In the genomic region with DNA sequence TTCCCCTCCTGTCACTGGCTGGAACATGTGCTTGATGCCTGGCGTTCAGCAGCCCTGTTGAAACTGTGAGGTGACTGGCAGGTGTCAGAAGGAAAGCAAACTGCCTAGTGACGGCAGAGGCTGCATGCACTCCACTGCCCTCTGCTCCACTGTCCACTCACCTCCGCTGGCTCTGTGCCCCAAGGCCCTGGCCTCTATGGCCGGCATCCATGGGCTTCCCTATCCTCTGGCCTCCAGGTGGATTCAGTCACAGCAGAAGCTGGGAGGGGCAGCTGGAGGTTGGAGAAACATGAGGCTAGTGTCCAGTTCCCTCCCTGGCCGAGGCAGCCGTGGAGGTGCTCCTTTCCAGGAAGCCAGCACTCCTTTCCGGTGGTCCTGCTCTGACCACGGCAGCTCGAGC, we compare ENCODE assay signal across 2 cellular contexts.
TF ChIP-seq lines count a peak whose summit lies in the region.

No MANE protein-coding gene starts in this region.

TF ChIP-seq in liver, 16 proteins besides CTCF, POLR2A, EP300 and RAD21:
- no peak for TF ChIP-seq JUND (IDR thresholded peaks at IDR 0.05)
- peak; percentile 38 to 62 for TF ChIP-seq HNF4A (conservative IDR thresholded peaks at IDR 0.05)
- peak; percentile 91 to 94 for TF ChIP-seq RXRA (IDR thresholded peaks at IDR 0.05)
- peak; percentile 56 for TF ChIP-seq YY1 (IDR thresholded peaks at IDR 0.05)
- no peak for TF ChIP-seq NR2F2 (IDR thresholded peaks at IDR 0.05)
- TF ChIP-seq HNF4G (IDR thresholded peaks at IDR 0.05): no peak
- TF ChIP-seq EGR1 (IDR thresholded peaks at IDR 0.05; ENCODE audit: low read depth in 2 of 2): no peak
- TF ChIP-seq, protein P1, sequence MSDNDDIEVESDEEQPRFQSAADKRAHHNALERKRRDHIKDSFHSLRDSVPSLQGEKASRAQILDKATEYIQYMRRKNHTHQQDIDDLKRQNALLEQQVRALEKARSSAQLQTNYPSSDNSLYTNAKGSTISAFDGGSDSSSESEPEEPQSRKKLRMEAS (IDR thresholded peaks at IDR 0.05): no peak
- TF ChIP-seq, protein P2, sequence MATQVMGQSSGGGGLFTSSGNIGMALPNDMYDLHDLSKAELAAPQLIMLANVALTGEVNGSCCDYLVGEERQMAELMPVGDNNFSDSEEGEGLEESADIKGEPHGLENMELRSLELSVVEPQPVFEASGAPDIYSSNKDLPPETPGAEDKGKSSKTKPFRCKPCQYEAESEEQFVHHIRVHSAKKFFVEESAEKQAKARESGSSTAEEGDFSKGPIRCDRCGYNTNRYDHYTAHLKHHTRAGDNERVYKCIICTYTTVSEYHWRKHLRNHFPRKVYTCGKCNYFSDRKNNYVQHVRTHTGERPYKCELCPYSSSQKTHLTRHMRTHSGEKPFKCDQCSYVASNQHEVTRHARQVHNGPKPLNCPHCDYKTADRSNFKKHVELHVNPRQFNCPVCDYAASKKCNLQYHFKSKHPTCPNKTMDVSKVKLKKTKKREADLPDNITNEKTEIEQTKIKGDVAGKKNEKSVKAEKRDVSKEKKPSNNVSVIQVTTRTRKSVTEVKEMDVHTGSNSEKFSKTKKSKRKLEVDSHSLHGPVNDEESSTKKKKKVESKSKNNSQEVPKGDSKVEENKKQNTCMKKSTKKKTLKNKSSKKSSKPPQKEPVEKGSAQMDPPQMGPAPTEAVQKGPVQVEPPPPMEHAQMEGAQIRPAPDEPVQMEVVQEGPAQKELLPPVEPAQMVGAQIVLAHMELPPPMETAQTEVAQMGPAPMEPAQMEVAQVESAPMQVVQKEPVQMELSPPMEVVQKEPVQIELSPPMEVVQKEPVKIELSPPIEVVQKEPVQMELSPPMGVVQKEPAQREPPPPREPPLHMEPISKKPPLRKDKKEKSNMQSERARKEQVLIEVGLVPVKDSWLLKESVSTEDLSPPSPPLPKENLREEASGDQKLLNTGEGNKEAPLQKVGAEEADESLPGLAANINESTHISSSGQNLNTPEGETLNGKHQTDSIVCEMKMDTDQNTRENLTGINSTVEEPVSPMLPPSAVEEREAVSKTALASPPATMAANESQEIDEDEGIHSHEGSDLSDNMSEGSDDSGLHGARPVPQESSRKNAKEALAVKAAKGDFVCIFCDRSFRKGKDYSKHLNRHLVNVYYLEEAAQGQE (IDR thresholded peaks at IDR 0.05): no peak
- TF ChIP-seq FOXA2 (IDR thresholded peaks at IDR 0.05): no peak
- peak; percentile 80 for TF ChIP-seq SP1 (IDR thresholded peaks at IDR 0.05)
- TF ChIP-seq GABPA (IDR thresholded peaks at IDR 0.05 in 1 of 2, conservative IDR thresholded peaks at IDR 0.05 in 1 of 2): no peak
- TF ChIP-seq ZBTB33 (IDR thresholded peaks at IDR 0.05): no peak
- no peak for TF ChIP-seq ATF3 (IDR thresholded peaks at IDR 0.05)
- no peak for TF ChIP-seq FOXA1 (IDR thresholded peaks at IDR 0.05)
- TF ChIP-seq TAF1 (conservative IDR thresholded peaks at IDR 0.05): no peak

TF ChIP-seq in HepG2, 621 proteins besides CTCF, POLR2A, EP300 and RAD21:
- TF ChIP-seq HDAC1 (CRISPR knock-in tag; IDR thresholded peaks at IDR 0.05): no peak
- no peak for TF ChIP-seq RAD51 (IDR thresholded peaks at IDR 0.05; ENCODE audit: borderline replicate concordance)
- TF ChIP-seq, protein P3, sequence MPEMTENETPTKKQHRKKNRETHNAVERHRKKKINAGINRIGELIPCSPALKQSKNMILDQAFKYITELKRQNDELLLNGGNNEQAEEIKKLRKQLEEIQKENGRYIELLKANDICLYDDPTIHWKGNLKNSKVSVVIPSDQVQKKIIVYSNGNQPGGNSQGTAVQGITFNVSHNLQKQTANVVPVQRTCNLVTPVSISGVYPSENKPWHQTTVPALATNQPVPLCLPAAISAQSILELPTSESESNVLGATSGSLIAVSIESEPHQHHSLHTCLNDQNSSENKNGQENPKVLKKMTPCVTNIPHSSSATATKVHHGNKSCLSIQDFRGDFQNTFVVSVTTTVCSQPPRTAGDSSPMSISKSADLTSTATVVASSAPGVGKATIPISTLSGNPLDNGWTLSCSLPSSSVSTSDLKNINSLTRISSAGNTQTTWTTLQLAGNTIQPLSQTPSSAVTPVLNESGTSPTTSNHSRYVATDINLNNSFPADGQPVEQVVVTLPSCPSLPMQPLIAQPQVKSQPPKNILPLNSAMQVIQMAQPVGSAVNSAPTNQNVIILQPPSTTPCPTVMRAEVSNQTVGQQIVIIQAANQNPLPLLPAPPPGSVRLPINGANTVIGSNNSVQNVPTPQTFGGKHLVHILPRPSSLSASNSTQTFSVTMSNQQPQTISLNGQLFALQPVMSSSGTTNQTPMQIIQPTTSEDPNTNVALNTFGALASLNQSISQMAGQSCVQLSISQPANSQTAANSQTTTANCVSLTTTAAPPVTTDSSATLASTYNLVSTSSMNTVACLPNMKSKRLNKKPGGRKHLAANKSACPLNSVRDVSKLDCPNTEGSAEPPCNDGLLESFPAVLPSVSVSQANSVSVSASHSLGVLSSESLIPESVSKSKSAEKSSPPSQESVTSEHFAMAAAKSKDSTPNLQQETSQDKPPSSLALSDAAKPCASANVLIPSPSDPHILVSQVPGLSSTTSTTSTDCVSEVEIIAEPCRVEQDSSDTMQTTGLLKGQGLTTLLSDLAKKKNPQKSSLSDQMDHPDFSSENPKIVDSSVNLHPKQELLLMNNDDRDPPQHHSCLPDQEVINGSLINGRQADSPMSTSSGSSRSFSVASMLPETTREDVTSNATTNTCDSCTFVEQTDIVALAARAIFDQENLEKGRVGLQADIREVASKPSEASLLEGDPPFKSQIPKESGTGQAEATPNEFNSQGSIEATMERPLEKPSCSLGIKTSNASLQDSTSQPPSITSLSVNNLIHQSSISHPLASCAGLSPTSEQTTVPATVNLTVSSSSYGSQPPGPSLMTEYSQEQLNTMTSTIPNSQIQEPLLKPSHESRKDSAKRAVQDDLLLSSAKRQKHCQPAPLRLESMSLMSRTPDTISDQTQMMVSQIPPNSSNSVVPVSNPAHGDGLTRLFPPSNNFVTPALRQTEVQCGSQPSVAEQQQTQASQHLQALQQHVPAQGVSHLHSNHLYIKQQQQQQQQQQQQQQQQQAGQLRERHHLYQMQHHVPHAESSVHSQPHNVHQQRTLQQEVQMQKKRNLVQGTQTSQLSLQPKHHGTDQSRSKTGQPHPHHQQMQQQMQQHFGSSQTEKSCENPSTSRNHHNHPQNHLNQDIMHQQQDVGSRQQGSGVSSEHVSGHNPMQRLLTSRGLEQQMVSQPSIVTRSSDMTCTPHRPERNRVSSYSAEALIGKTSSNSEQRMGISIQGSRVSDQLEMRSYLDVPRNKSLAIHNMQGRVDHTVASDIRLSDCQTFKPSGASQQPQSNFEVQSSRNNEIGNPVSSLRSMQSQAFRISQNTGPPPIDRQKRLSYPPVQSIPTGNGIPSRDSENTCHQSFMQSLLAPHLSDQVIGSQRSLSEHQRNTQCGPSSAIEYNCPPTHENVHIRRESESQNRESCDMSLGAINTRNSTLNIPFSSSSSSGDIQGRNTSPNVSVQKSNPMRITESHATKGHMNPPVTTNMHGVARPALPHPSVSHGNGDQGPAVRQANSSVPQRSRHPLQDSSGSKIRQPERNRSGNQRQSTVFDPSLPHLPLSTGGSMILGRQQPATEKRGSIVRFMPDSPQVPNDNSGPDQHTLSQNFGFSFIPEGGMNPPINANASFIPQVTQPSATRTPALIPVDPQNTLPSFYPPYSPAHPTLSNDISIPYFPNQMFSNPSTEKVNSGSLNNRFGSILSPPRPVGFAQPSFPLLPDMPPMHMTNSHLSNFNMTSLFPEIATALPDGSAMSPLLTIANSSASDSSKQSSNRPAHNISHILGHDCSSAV (CRISPR knock-in tag; IDR thresholded peaks at IDR 0.05; ENCODE audit: borderline replicate concordance): no peak
- TF ChIP-seq PHF5A (CRISPR knock-in tag; IDR thresholded peaks at IDR 0.05; ENCODE audit: low read depth, unreplicated experiment): no peak
- TF ChIP-seq, protein P4, sequence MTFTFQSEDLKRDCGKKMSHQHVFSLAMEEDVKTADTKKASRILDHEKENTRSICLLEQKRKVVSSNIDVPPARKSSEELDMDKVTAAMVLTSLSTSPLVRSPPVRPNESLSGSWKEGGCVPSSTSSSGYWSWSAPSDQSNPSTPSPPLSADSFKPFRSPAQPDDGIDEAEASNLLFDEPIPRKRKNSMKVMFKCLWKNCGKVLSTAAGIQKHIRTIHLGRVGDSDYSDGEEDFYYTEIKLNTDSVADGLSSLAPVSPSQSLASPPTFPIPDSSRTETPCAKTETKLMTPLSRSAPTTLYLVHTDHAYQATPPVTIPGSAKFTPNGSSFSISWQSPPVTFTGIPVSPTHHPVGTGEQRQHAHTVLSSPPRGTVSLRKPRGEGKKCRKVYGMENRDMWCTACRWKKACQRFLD (CRISPR knock-in tag; IDR thresholded peaks at IDR 0.05; ENCODE audit: borderline replicate concordance): no peak
- no peak for TF ChIP-seq RBAK (CRISPR knock-in tag; IDR thresholded peaks at IDR 0.05)
- no peak for TF ChIP-seq SMYD3 (CRISPR knock-in tag; IDR thresholded peaks at IDR 0.05)
- no peak for TF ChIP-seq HIVEP1 (CRISPR knock-in tag; IDR thresholded peaks at IDR 0.05)
